ENCODE assay signal across 23 cellular contexts in the genomic region with DNA sequence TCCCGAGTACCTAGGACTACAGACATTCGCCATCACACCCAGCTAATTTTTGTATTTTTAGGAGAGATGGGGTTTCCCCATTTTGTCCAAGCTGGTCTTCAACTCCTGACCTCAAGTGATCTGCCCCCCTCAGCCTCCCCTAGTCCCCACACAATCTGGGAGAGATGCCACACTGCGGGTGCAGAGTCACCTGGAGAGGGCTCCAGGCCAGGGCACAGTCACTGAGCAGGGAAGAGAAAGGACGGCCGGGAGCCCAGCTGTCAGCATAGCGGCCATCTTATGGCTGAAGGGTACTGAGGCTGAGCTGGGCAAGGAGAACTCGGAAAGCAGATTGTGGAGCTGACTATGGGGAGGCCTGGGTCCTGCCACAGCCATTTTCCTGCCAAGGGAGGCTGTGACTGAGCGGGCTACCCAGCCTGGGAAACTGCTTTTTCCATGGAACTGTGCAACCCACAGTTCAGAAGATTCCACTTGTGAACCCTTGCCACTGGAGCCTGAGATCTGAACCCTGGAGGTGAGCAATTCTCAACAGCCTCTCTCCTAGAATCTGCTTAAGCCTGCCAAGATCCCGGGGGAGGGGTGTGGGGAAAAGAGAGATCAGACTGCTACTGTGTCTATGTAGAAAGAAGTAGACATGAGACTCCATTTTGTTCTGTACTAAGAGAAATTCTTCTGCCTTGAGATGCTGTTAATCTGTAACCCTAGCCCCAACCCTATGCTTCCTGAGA.
"Had no signal": no experiment of that assay in that cellular context is flagged by ENCODE, and none has a peak within 500 bp of the region (broad histone marks: within the 10 kb centered on the region; RNA-seq: fewer than 3 reads in every experiment).

No MANE protein-coding gene starts in this region.

- H3K27me3 ChIP-seq: adrenal gland, ascending aorta, brain microvascular endothelial cell, foreskin keratinocyte, sigmoid colon, upper lobe of left lung had no signal

- H3K4me3 Mint-ChIP-seq: activated naive CD8-positive, alpha-beta T cell; activated T-cell treated with anti-CD3 and anti-CD28 coated beads, Interleukin-2, amount 50 U/mL, for 24 hours; activated T-helper 17 cell treated with anti-CD3 and anti-CD28 coated beads, Interleukin-2, amount 50 U/mL, for 72 hours; dendritic cell treated with granulocyte-macrophage colony-stimulating factor and Interleukin-4, amounts not matched to agents 40 ng/mL and 50 ng/mL, for 4 days; natural killer cell treated with Interleukin-12 subunit alpha and Interleukin-12 subunit beta and Interleukin-15 and Interleukin-18, amount 100 ng/mL, for 72 hours had no signal

- H3K4me3 ChIP-seq: adrenal gland, ascending aorta, left ventricle myocardium inferior, sigmoid colon, thoracic aorta, upper lobe of left lung had no signal

- H3K4me1 ChIP-seq: adrenal gland, ascending aorta, foreskin keratinocyte, left ventricle myocardium inferior, sigmoid colon had no signal

- H3K9me3 Mint-ChIP-seq: activated T-cell treated with anti-CD3 and anti-CD28 coated beads, Interleukin-2, amount 50 U/mL, for 24 hours; activated T-helper 17 cell treated with anti-CD3 and anti-CD28 coated beads, Interleukin-2, amount 50 U/mL, for 72 hours had no signal

- ATAC-seq: activated T-helper 17 cell treated with anti-CD3 and anti-CD28 coated beads, Interleukin-2, amount 50 U/mL, for 72 hours; foreskin keratinocyte; natural killer cell treated with Interleukin-12 subunit alpha and Interleukin-12 subunit beta and Interleukin-15 and Interleukin-18, amount 100 ng/mL, for 72 hours had no signal

- H3K9me3 ChIP-seq: adrenal gland, ascending aorta, left ventricle myocardium inferior, sigmoid colon, thoracic aorta, upper lobe of left lung had no signal

- H3K36me3 ChIP-seq: adrenal gland, ascending aorta, brain microvascular endothelial cell, left ventricle myocardium inferior, sigmoid colon, thoracic aorta, upper lobe of left lung had no signal

- H3K27ac Mint-ChIP-seq: activated naive CD8-positive, alpha-beta T cell; activated T-cell treated with anti-CD3 and anti-CD28 coated beads, Interleukin-2, amount 50 U/mL, for 24 hours; activated T-helper 17 cell treated with anti-CD3 and anti-CD28 coated beads, Interleukin-2, amount 50 U/mL, for 72 hours; dendritic cell treated with granulocyte-macrophage colony-stimulating factor and Interleukin-4, amounts not matched to agents 40 ng/mL and 50 ng/mL, for 4 days; natural killer cell treated with Interleukin-12 subunit alpha and Interleukin-12 subunit beta and Interleukin-15 and Interleukin-18, amount 100 ng/mL, for 72 hours had no signal

- DNase-seq: activated CD4-positive, alpha-beta T cell treated with anti-CD3 and anti-CD28 coated beads for 1 hour; activated CD4-positive, alpha-beta T cell treated with anti-CD3 and anti-CD28 coated beads, Interleukin-2, amount 50 U/mL, for 1 hour; activated T-cell treated with anti-CD3 and anti-CD28 coated beads, Interleukin-2, amount 50 U/mL, for 24 hours; adrenal gland; brain microvascular endothelial cell; caudate nucleus; effector CD4-positive, alpha-beta T cell; foreskin keratinocyte; kidney glomerular epithelial cell; left ventricle myocardium inferior; mammary epithelial cell; posterior cingulate gyrus; retina; sigmoid colon; stimulated activated CD4-positive, alpha-beta T cell treated with anti-CD3 and anti-CD28 coated beads, Interleukin-4, amount 100 ng/mL, for 24 hours; stimulated activated naive CD4-positive, alpha-beta T cell treated with Interleukin-2 at 50 U/mL for 16 hours; upper lobe of left lung had no signal

- H3K36me3 Mint-ChIP-seq: activated naive CD8-positive, alpha-beta T cell had no signal

- H3K27ac ChIP-seq: adrenal gland, ascending aorta, brain microvascular endothelial cell, foreskin keratinocyte, left ventricle myocardium inferior, sigmoid colon, thoracic aorta, upper lobe of left lung had no signal

- H3K27me3 Mint-ChIP-seq: activated naive CD8-positive, alpha-beta T cell; activated T-cell treated with anti-CD3 and anti-CD28 coated beads, Interleukin-2, amount 50 U/mL, for 24 hours; activated T-helper 17 cell treated with anti-CD3 and anti-CD28 coated beads, Interleukin-2, amount 50 U/mL, for 72 hours; dendritic cell treated with granulocyte-macrophage colony-stimulating factor and Interleukin-4, amounts not matched to agents 40 ng/mL and 50 ng/mL, for 4 days; natural killer cell treated with Interleukin-12 subunit alpha and Interleukin-12 subunit beta and Interleukin-15 and Interleukin-18, amount 100 ng/mL, for 72 hours had no signal

- H3K4me1 Mint-ChIP-seq: activated T-helper 17 cell treated with anti-CD3 and anti-CD28 coated beads, Interleukin-2, amount 50 U/mL, for 72 hours had no signal
